In the genomic region with DNA sequence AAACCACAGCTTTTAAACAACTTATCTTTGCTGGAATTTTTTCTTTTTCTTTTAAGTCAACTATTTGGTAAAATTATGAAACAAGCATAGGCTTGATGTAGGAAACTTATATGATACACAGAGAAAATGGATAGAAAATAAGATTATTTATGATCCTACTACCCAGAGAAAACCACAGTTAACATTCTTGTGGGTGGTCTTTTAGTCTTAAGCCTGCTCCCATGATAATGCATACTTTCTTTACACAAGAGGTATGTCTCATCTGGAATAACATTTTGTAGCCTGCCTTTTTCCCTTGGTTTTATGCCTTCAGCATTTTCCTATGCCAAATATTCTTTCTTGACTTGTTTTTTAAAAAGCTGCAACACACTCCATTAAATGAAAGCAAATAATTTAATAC, we compare ENCODE assay signal across 28 cellular contexts. TPM values are rescaled to one million over a fixed set of nuclear protein-coding genes. Genes with fewer than 3 reads are reported as not detected.
"Had no signal": no experiment of that assay in that cellular context is flagged by ENCODE, and none has a peak within 500 bp of the region (broad histone marks: within the 10 kb centered on the region; RNA-seq: fewer than 3 reads in every experiment).

No MANE protein-coding gene starts in this region.

- H2AFZ ChIP-seq: parathyroid adenoma had no signal

- ATAC-seq: foreskin keratinocyte; gastroesophageal sphincter; heart right ventricle; left ventricle myocardium superior; lower lobe of right lung; mucosa of descending colon; right lobe of liver; stimulated activated effector memory CD8-positive, alpha-beta T cell treated with anti-CD3 and anti-CD28 coated beads, Interleukin-12 subunit alpha, Interleukin-12 subunit beta, amount 100 ng/mL, for 72 hours had no signal

- H3K27ac Mint-ChIP-seq: immature natural killer cell; natural killer cell treated with Interleukin-12 subunit alpha and Interleukin-12 subunit beta and Interleukin-15 and Interleukin-18, amount 100 ng/mL, for 72 hours; progenitor cell of endocrine pancreas; stimulated activated effector memory CD8-positive, alpha-beta T cell treated with anti-CD3 and anti-CD28 coated beads, Interleukin-12 subunit alpha, Interleukin-12 subunit beta, amount 100 ng/mL, for 72 hours had no signal

- H3K36me3 Mint-ChIP-seq: stimulated activated effector memory CD8-positive, alpha-beta T cell treated with anti-CD3 and anti-CD28 coated beads, Interleukin-12 subunit alpha, Interleukin-12 subunit beta, amount 100 ng/mL, for 72 hours had no signal

- H3K9me3 ChIP-seq: lower lobe of right lung, mucosa of descending colon, neutrophil, right lobe of liver, thyroid gland, vagina had no signal

- H3K27me3 ChIP-seq: foreskin keratinocyte, neutrophil, right lobe of liver, stomach, thyroid gland, vagina had no signal

- H3K79me2 ChIP-seq: parathyroid adenoma had no signal

- H3K4me1 ChIP-seq: foreskin keratinocyte, gastroesophageal sphincter, heart right ventricle, lower lobe of right lung, parathyroid adenoma, right lobe of liver, thyroid gland, vagina had no signal

- H3K9ac ChIP-seq: parathyroid adenoma had no signal

- H3K4me3 Mint-ChIP-seq: immature natural killer cell; naive B cell; natural killer cell treated with Interleukin-12 subunit alpha and Interleukin-12 subunit beta and Interleukin-15 and Interleukin-18, amount 100 ng/mL, for 72 hours; neural crest cell; stimulated activated effector memory CD8-positive, alpha-beta T cell treated with anti-CD3 and anti-CD28 coated beads, Interleukin-12 subunit alpha, Interleukin-12 subunit beta, amount 100 ng/mL, for 72 hours had no signal

- DNase-seq: dorsolateral prefrontal cortex; effector CD4-positive, alpha-beta T cell; heart right ventricle; hypothalamus; immature natural killer cell; left ventricle myocardium superior; lower lobe of right lung; mucosa of descending colon; naive B cell; right lobe of liver; small intestine; stimulated activated CD4-positive, alpha-beta T cell treated with anti-CD3 and anti-CD28 coated beads, Interleukin-2, amount 100 ng/mL, for 24 hours; stimulated activated CD4-positive, alpha-beta T cell treated with anti-CD3 and anti-CD28 coated beads, Interleukin-4, amount 100 ng/mL, for 24 hours; stimulated activated naive CD4-positive, alpha-beta T cell treated with Interleukin-2 at 50 U/mL for 16 hours; stomach; thyroid gland; trophoblast cell had no signal

- H3K4me1 Mint-ChIP-seq: immature natural killer cell; naive B cell; neural crest cell; stimulated activated effector memory CD8-positive, alpha-beta T cell treated with anti-CD3 and anti-CD28 coated beads, Interleukin-12 subunit alpha, Interleukin-12 subunit beta, amount 100 ng/mL, for 72 hours had no signal

- H3K36me3 ChIP-seq: gastroesophageal sphincter, heart right ventricle, lower lobe of right lung, neutrophil, right lobe of liver, stomach, thyroid gland, vagina had no signal

- H3K4me3 ChIP-seq: dorsolateral prefrontal cortex, gastroesophageal sphincter, heart right ventricle, lower lobe of right lung, mucosa of descending colon, right lobe of liver, stomach, thyroid gland, vagina had no signal

- H3K9me3 Mint-ChIP-seq: stimulated activated effector memory CD8-positive, alpha-beta T cell treated with anti-CD3 and anti-CD28 coated beads, Interleukin-12 subunit alpha, Interleukin-12 subunit beta, amount 100 ng/mL, for 72 hours had no signal

- H3K27ac ChIP-seq: dorsolateral prefrontal cortex, foreskin keratinocyte, gastroesophageal sphincter, heart right ventricle, lower lobe of right lung, neutrophil, parathyroid adenoma, right lobe of liver, stomach, thyroid gland, vagina had no signal

RNA-seq across cellular contexts. Expression of a gene that starts 21.4 kb away (rescaled TPM):
- total RNA-seq: heart right ventricle; left ventricle myocardium superior; lower lobe of right lung; natural killer cell treated with Interleukin-12 subunit alpha and Interleukin-12 subunit beta and Interleukin-15 and Interleukin-18, amount 100 ng/mL, for 72 hours; neural crest cell; progenitor cell of endocrine pancreas; stomach; ureter had no signal
- polyA plus RNA-seq: esophagus, heart right ventricle, immature natural killer cell, stomach had no signal
